22 cellular contexts compared by ENCODE assay signal in the genomic region with DNA sequence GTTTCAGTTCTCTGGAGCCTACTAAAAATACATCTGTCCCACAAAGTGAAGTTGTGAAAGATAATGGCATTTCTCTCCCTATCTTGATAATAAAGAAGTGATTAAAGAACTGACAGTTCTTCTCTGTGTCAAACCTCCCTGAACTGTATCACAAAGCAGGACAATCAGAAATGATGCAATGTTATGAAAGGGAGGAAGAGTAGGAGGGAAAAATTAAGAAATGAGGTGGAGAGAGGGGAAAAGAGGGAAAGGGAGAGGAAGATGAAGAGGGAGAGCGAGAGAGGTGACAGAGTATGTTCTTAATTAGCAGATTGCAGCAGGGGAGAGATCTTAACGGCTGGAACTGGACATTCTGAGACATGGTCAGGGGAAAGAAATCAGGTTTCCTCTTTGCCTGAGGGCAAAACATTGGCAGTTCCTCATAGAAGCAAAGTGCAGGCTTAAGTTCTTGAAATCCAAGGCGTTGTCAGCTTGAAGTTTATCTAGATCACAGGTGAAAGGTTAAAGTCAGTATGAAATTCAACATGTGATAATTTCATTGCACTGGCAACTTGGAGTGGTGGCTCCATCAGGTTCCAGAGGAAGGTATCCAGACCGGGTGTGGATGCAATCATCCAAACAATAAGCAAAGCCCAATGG.
"Had no signal": no experiment of that assay in that cellular context is flagged by ENCODE, and none has a peak within 500 bp of the region (broad histone marks: within the 10 kb centered on the region; RNA-seq: fewer than 3 reads in every experiment).

No MANE protein-coding gene starts in this region.

- H3K4me3 Mint-ChIP-seq: activated T-cell treated with anti-CD3 and anti-CD28 coated beads, Interleukin-2, amount 50 U/mL, for 72 hours; neural crest cell had no signal

- H3K27me3 ChIP-seq: breast epithelium, gastroesophageal sphincter, heart left ventricle, tibial artery, uterus had no signal

- H3K4me1 ChIP-seq: breast epithelium, gastroesophageal sphincter, heart left ventricle, left ventricle myocardium inferior, tibial artery, uterus had no signal

- H3K27ac Mint-ChIP-seq: activated T-cell treated with anti-CD3 and anti-CD28 coated beads, Interleukin-2, amount 50 U/mL, for 72 hours; progenitor cell of endocrine pancreas had no signal

- H3K36me3 ChIP-seq: breast epithelium, gastroesophageal sphincter, heart left ventricle, left ventricle myocardium inferior, tibial artery, uterus had no signal

- H3K9me3 Mint-ChIP-seq: activated T-cell treated with anti-CD3 and anti-CD28 coated beads, Interleukin-2, amount 50 U/mL, for 72 hours; neural crest cell had no signal

- DNase-seq: activated CD4-positive, CD25-positive, alpha-beta regulatory T cell treated with anti-CD3 and anti-CD28 coated beads, Interleukin-2, amount 50 U/mL, for 72 hours; activated effector memory CD4-positive, alpha-beta T cell treated with anti-CD3 and anti-CD28 coated beads, Interleukin-2, amount 50 U/mL, for 16 hours; activated naive CD4-positive, alpha-beta T cell treated with anti-CD3 and anti-CD28 coated beads, Interleukin-2, amount 50 U/mL, for 16 hours; activated T-cell treated with anti-CD3 and anti-CD28 coated beads, Interleukin-2, amount 50 U/mL, for 72 hours; cerebellar nuclear complex; cortex of kidney; erythroblast; heart left ventricle; left ventricle myocardium inferior; stimulated activated CD4-positive, alpha-beta T cell treated with anti-CD3 and anti-CD28 coated beads, Interleukin-2, amount 100 ng/mL, for 24 hours; stimulated activated naive CD8-positive, alpha-beta T cell treated with anti-CD3 and anti-CD28 coated beads, Interleukin-15, Interleukin-2, amounts not matched to agents 100 U/mL and 50 U/mL, for 24 hours; substantia nigra; T1000; tibial artery; uterus had no signal

- FAIRE-seq: astrocyte, endometrium had no signal

- H3K9me3 ChIP-seq: breast epithelium, gastroesophageal sphincter, heart left ventricle, left ventricle myocardium inferior, tibial artery, uterus had no signal

- H3K4me1 Mint-ChIP-seq: neural crest cell had no signal

- H3K4me3 ChIP-seq: breast epithelium, gastroesophageal sphincter, heart left ventricle, left ventricle myocardium inferior, tibial artery, uterus had no signal

- H3K27ac ChIP-seq: breast epithelium, gastroesophageal sphincter, heart left ventricle, left ventricle myocardium inferior, tibial artery, uterus, VCaP had no signal

- ATAC-seq: activated T-cell treated with anti-CD3 and anti-CD28 coated beads, Interleukin-2, amount 50 U/mL, for 72 hours; gastroesophageal sphincter; heart left ventricle; stimulated activated naive CD8-positive, alpha-beta T cell treated with anti-CD3 and anti-CD28 coated beads, Interleukin-15, Interleukin-2, amounts not matched to agents 100 U/mL and 50 U/mL, for 24 hours had no signal
